ENCODE assay signal across 8 cellular contexts in genomic region chr4:103199009-103199408, GRCh38. TPM values are rescaled to one million over a fixed set of nuclear protein-coding genes. Genes with fewer than 3 reads are reported as not detected.
A peak's percentile ranks its signal among the peaks of the same experiment; 100 is the strongest.
DNase-seq lines count a peak whose midpoint lies in the region; ATAC-seq and TF ChIP-seq lines count a peak whose summit lies in the region.

No MANE protein-coding gene starts in this region.

- H3K4me3 ChIP-seq in adipocyte (ENCODE audit: low read length) (peak overlapping the region; percentile 89), testis (peak overlapping the region; percentile 64 to 66)

- H3K27me3 ChIP-seq in adipocyte (replicated peaks; ENCODE audit: control insufficient read depth, insufficient read depth, low read length) = no peaks in the 10 kb centered on the region
- H3K27me3 ChIP-seq in testis = no peaks in the 10 kb centered on the region

- peak overlapping the region; percentile 80 for H3K4me3 Mint-ChIP-seq in activated CD4-positive, alpha-beta T cell treated with anti-CD3 and anti-CD28 coated beads, Interleukin-2, amount 10 ng/mL, durations not matched to agents 7 days and 5 days
- H3K4me3 Mint-ChIP-seq in memory B cell = peak overlapping the region; percentile 93

- peak overlapping the region; percentile 100 for H3K27ac Mint-ChIP-seq in activated CD4-positive, alpha-beta T cell treated with anti-CD3 and anti-CD28 coated beads, Interleukin-2, amount 10 ng/mL, durations not matched to agents 7 days and 5 days
- H3K27ac Mint-ChIP-seq in memory B cell = peak overlapping the region; percentile 96

- H3K27ac ChIP-seq in testis = peak overlapping the region in 1 of 2 donors; percentile 58

- intact Hi-C loops in testis (cut with DNase I; ENCODE audit: low total_unique reads) = no loop called here

- ATAC-seq in memory B cell (ENCODE audit: low read depth) = no peak

- H3K36me3 Mint-ChIP-seq in activated CD4-positive, alpha-beta T cell treated with anti-CD3 and anti-CD28 coated beads, Interleukin-2, amount 10 ng/mL, durations not matched to agents 7 days and 5 days (ENCODE audit: low read depth) = peaks cover 29% of the 10 kb centered on the region
- H3K36me3 Mint-ChIP-seq in memory B cell = no peaks in the 10 kb centered on the region

- CTCF ChIA-PET in activated CD4-positive, alpha-beta T cell treated with anti-CD3 and anti-CD28 coated beads, Interleukin-2, amount 10 ng/mL, durations not matched to agents 7 days and 5 days (lab: Charles Lee) = interaction anchor here (1.1 to 1.3 kb wide), 2 partner anchors 11 to 14 kb away, joined by 3 to 4 read pairs; no protein-coding TSS in a partner anchor

- no peak for TF ChIP-seq POLR2A in testis (IDR thresholded peaks at IDR 0.05)

- no peaks in the 10 kb centered on the region for H3K9me3 Mint-ChIP-seq in activated CD4-positive, alpha-beta T cell treated with anti-CD3 and anti-CD28 coated beads, Interleukin-2, amount 10 ng/mL, durations not matched to agents 7 days and 5 days
- no peaks in the 10 kb centered on the region for H3K9me3 Mint-ChIP-seq in memory B cell

- H3K9me3 ChIP-seq in adipocyte (ENCODE audit: control insufficient read depth, low read length) (no peaks in the 10 kb centered on the region), testis (no peaks in the 10 kb centered on the region)

- POLR2A ChIA-PET in activated CD4-positive, alpha-beta T cell treated with anti-CD3 and anti-CD28 coated beads, Interleukin-2, amount 10 ng/mL, durations not matched to agents 7 days and 5 days (lab: Charles Lee) = interaction anchor here (0.7 kb wide), 1 partner anchor 1653 kb away, joined by 4 read pairs; no protein-coding TSS in a partner anchor

- H3K9ac ChIP-seq in adipocyte (ENCODE audit: low read length) = peak overlapping the region; percentile 87

- no peaks in the 10 kb centered on the region for H3K4me1 ChIP-seq in adipocyte (ENCODE audit: control insufficient read depth, insufficient read depth, low read length)
- no peaks in the 10 kb centered on the region for H3K4me1 ChIP-seq in testis

- peaks cover 22% of the 10 kb centered on the region for H3K4me1 Mint-ChIP-seq in activated CD4-positive, alpha-beta T cell treated with anti-CD3 and anti-CD28 coated beads, Interleukin-2, amount 10 ng/mL, durations not matched to agents 7 days and 5 days
- H3K4me1 Mint-ChIP-seq in memory B cell = peaks cover 9% of the 10 kb centered on the region

- H3K36me3 ChIP-seq in adipocyte (ENCODE audit: control insufficient read depth, insufficient read depth, low read length, severe bottlenecking) (no peaks in the 10 kb centered on the region), testis (ENCODE audit: low read depth, missing control alignments) (no peaks in the 10 kb centered on the region)

- no peak for DNase-seq in activated CD4-positive, alpha-beta T cell treated with anti-CD3 and anti-CD28 coated beads, Interleukin-2, amount 10 ng/mL, durations not matched to agents 7 days and 5 days
- no peak for DNase-seq in activated CD4-positive, alpha-beta T cell treated with anti-CD3 and anti-CD28 coated beads, Interleukin-2, amount 50 U/mL, for 1 hour
- DNase-seq in adipocyte (ENCODE audit: low read depth) = no peak
- DNase-seq in memory B cell (ENCODE audit: low spot score in 2 of 2) = no peak
- DNase-seq in testis = no peak
- DNase-seq in hypothalamus (lab: John Stamatoyannopoulos, UW) = no peak
- DNase-seq in NK-92 (lab: John Stamatoyannopoulos, UW; ENCODE audit: unreplicated experiment) = no peak
- DNase-seq in kidney tubule cell (ENCODE audit: low spot score) = no peak

- H3K27me3 Mint-ChIP-seq in activated CD4-positive, alpha-beta T cell treated with anti-CD3 and anti-CD28 coated beads, Interleukin-2, amount 10 ng/mL, durations not matched to agents 7 days and 5 days = peaks cover 14% of the 10 kb centered on the region
- H3K27me3 Mint-ChIP-seq in memory B cell = peaks cover 12% of the 10 kb centered on the region

- 56 to 61% methylated on average over 9 of the region's 9 CpGs for WGBS in testis, 2 donors

- TF ChIP-seq CTCF in testis (IDR thresholded peaks at IDR 0.05) = no peak

RNA-seq across cellular contexts. Expression of gene CENPE, which starts 0.9 kb away (rescaled TPM):
- total RNA-seq in activated CD4-positive, alpha-beta T cell treated with anti-CD3 and anti-CD28 coated beads, Interleukin-2, amount 10 ng/mL, durations not matched to agents 7 days and 5 days = 10 to 100 TPM; 65.0 to 74.6 TPM
- 1 to 10 TPM; 6.6 to 9.1 TPM for total RNA-seq in testis
- 0.96 TPM for polyA plus RNA-seq in testis (ENCODE audit: insufficient read depth, low read depth, low replicate concordance)

Comparison
In these comparisons a context has a peak if more than half of its experiments do, and no peak if none do; other contexts are left out.
1. RNA of gene CENPE, which starts 0.9 kb away (total RNA-seq): 65.0 to 74.6 TPM in activated CD4-positive, alpha-beta T cell treated with anti-CD3 and anti-CD28 coated beads, Interleukin-2, amount 10 ng/mL, durations not matched to agents 7 days and 5 days; 6.6 to 9.1 TPM in testis; every median in the first group is over 4 times any median in the second.